ENCODE assay signal across 1 cellular context in the genomic region with DNA sequence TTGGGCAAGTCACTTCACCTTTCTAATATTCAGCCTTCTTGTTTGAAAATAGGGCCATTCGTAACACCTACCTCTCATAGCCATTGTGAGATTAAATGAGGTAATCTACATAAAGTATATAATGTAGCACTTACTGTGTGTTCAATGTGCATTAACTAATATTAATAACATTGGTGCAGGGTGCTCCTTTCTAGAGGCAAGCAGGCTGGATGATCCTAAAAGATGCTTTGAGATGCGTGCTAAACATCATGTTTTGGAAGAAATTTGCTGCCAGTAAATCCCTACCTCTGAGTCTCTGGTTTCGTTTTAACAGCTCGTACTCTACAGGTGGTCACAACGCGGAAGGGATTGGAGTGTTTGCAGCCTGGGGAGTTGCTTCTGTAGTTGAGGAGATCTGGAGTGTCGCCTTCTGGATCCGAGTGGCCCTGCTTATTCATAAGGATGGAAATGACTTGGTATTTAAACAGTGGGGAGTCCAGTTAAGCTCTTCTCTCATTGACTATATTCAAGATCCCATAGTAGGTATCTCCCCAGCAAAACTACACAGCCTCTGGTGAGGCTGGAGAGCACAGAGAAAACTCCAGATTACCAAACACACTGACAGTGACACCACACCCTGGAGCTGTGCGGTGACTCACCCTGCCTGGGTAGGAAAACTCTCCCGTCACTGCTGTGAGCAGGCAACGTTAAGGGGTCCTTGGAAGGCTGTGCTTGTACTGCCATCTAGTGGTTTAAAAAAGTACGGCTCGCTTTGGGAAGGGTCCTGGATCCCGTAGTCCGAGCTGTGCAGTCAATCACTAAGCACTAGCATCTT.
TF ChIP-seq lines count a peak whose summit lies in the region.

No MANE protein-coding gene starts in this region.

TF ChIP-seq in HepG2, 621 proteins besides CTCF, POLR2A, EP300 and RAD21 (continued from another document and continues in another):
- TF ChIP-seq, protein P1, sequence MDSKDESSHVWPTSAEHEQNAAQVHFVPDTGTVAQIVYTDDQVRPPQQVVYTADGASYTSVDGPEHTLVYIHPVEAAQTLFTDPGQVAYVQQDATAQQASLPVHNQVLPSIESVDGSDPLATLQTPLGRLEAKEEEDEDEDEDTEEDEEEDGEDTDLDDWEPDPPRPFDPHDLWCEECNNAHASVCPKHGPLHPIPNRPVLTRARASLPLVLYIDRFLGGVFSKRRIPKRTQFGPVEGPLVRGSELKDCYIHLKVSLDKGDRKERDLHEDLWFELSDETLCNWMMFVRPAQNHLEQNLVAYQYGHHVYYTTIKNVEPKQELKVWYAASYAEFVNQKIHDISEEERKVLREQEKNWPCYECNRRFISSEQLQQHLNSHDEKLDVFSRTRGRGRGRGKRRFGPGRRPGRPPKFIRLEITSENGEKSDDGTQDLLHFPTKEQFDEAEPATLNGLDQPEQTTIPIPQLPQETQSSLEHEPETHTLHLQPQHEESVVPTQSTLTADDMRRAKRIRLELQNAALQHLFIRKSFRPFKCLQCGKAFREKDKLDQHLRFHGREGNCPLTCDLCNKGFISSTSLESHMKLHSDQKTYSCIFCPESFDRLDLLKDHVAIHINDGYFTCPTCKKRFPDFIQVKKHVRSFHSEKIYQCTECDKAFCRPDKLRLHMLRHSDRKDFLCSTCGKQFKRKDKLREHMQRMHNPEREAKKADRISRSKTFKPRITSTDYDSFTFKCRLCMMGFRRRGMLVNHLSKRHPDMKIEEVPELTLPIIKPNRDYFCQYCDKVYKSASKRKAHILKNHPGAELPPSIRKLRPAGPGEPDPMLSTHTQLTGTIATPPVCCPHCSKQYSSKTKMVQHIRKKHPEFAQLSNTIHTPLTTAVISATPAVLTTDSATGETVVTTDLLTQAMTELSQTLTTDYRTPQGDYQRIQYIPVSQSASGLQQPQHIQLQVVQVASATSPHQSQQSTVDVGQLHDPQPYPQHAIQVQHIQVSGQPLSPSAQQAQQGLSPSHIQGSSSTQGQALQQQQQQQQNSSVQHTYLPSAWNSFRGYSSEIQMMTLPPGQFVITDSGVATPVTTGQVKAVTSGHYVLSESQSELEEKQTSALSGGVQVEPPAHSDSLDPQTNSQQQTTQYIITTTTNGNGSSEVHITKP (CRISPR knock-in tag; IDR thresholded peaks at IDR 0.05; ENCODE audit: low read depth), result 0 out of 2 replicates have a peak, but pooled peaks have one; percentile 37
- TF ChIP-seq HOXA3 (CRISPR knock-in tag; IDR thresholded peaks at IDR 0.05), result peak; percentile 16; the same call in 1 of the 2 replicates
- TF ChIP-seq, protein P2, sequence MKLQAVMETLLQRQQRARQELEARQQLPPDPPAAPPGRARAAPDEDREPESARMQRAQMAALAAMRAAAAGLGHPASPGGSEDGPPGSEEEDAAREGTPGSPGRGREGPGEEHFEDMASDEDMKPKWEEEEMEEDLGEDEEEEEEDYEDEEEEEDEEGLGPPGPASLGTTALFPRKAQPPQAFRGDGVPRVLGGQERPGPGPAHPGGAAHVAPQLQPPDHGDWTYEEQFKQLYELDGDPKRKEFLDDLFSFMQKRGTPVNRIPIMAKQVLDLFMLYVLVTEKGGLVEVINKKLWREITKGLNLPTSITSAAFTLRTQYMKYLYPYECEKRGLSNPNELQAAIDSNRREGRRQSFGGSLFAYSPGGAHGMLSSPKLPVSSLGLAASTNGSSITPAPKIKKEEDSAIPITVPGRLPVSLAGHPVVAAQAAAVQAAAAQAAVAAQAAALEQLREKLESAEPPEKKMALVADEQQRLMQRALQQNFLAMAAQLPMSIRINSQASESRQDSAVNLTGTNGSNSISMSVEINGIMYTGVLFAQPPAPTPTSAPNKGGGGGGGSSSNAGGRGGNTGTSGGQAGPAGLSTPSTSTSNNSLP (IDR thresholded peaks at IDR 0.05; ENCODE audit: low read depth, low read length), result no peak
- no peak for TF ChIP-seq TCF12 (IDR thresholded peaks at IDR 0.05)
- TF ChIP-seq TCF12 (CRISPR knock-in tag; IDR thresholded peaks at IDR 0.05), result no peak
- TF ChIP-seq, protein P3, sequence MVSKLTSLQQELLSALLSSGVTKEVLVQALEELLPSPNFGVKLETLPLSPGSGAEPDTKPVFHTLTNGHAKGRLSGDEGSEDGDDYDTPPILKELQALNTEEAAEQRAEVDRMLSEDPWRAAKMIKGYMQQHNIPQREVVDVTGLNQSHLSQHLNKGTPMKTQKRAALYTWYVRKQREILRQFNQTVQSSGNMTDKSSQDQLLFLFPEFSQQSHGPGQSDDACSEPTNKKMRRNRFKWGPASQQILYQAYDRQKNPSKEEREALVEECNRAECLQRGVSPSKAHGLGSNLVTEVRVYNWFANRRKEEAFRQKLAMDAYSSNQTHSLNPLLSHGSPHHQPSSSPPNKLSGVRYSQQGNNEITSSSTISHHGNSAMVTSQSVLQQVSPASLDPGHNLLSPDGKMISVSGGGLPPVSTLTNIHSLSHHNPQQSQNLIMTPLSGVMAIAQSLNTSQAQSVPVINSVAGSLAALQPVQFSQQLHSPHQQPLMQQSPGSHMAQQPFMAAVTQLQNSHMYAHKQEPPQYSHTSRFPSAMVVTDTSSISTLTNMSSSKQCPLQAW (CRISPR knock-in tag; IDR thresholded peaks at IDR 0.05), result no peak
- TF ChIP-seq GATAD2A (CRISPR knock-in tag; IDR thresholded peaks at IDR 0.05), result peak; percentile 16; the same call in 1 of the 2 replicates
- no peak for TF ChIP-seq RARA (CRISPR knock-in tag; IDR thresholded peaks at IDR 0.05)
- no peak for TF ChIP-seq ZNF253 (CRISPR knock-in tag; IDR thresholded peaks at IDR 0.05; ENCODE audit: borderline replicate concordance)
- no peak for TF ChIP-seq DMAP1 (CRISPR knock-in tag; IDR thresholded peaks at IDR 0.05)
- no peak for TF ChIP-seq GLI4 (CRISPR knock-in tag; IDR thresholded peaks at IDR 0.05; ENCODE audit: borderline replicate concordance)
- no peak for TF ChIP-seq TOPORS (CRISPR knock-in tag; IDR thresholded peaks at IDR 0.05)
- peak; percentile 75 for TF ChIP-seq ZNF7 (CRISPR knock-in tag; IDR thresholded peaks at IDR 0.05)
- TF ChIP-seq ZSCAN30 (CRISPR knock-in tag; IDR thresholded peaks at IDR 0.05), result no peak
- TF ChIP-seq, protein P4, sequence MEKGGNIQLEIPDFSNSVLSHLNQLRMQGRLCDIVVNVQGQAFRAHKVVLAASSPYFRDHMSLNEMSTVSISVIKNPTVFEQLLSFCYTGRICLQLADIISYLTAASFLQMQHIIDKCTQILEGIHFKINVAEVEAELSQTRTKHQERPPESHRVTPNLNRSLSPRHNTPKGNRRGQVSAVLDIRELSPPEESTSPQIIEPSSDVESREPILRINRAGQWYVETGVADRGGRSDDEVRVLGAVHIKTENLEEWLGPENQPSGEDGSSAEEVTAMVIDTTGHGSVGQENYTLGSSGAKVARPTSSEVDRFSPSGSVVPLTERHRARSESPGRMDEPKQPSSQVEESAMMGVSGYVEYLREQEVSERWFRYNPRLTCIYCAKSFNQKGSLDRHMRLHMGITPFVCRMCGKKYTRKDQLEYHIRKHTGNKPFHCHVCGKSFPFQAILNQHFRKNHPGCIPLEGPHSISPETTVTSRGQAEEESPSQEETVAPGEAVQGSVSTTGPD (CRISPR knock-in tag; IDR thresholded peaks at IDR 0.05), result no peak
- no peak for TF ChIP-seq RFX3 (CRISPR knock-in tag; IDR thresholded peaks at IDR 0.05)
- no peak for TF ChIP-seq TSC22D2 (CRISPR knock-in tag; IDR thresholded peaks at IDR 0.05; ENCODE audit: borderline replicate concordance)
- TF ChIP-seq ZNF234 (CRISPR knock-in tag; conservative IDR thresholded peaks at IDR 0.05), result no peak
- no peak for TF ChIP-seq ZNF660 (CRISPR knock-in tag; IDR thresholded peaks at IDR 0.05; ENCODE audit: borderline replicate concordance, low read depth)
- TF ChIP-seq JUND (CRISPR knock-in tag; IDR thresholded peaks at IDR 0.05), result peak; percentile 81
- TF ChIP-seq ZBTB3 (CRISPR knock-in tag; IDR thresholded peaks at IDR 0.05; ENCODE audit: borderline replicate concordance, low read depth), result no peak
- no peak for TF ChIP-seq ETV5 (CRISPR knock-in tag; IDR thresholded peaks at IDR 0.05; ENCODE audit: borderline replicate concordance)
- no peak for TF ChIP-seq KDM1A (CRISPR knock-in tag; IDR thresholded peaks at IDR 0.05)
- 0 out of 2 replicates have a peak, but pooled peaks have one; percentile 33 for TF ChIP-seq FOXA3 (CRISPR knock-in tag; IDR thresholded peaks at IDR 0.05)
- no peak for TF ChIP-seq KLF11 (CRISPR knock-in tag; IDR thresholded peaks at IDR 0.05)
- no peak for TF ChIP-seq CENPT (CRISPR knock-in tag; IDR thresholded peaks at IDR 0.05; ENCODE audit: low read depth)
- no peak for TF ChIP-seq ARID2 (CRISPR knock-in tag; IDR thresholded peaks at IDR 0.05; ENCODE audit: borderline replicate concordance)
- TF ChIP-seq KDM2A (CRISPR knock-in tag; IDR thresholded peaks at IDR 0.05; ENCODE audit: borderline replicate concordance, low read depth), result peak; percentile 41; the same call in 1 of the 2 replicates
- no peak for TF ChIP-seq RELA (CRISPR knock-in tag; IDR thresholded peaks at IDR 0.05)
- TF ChIP-seq, protein P5, sequence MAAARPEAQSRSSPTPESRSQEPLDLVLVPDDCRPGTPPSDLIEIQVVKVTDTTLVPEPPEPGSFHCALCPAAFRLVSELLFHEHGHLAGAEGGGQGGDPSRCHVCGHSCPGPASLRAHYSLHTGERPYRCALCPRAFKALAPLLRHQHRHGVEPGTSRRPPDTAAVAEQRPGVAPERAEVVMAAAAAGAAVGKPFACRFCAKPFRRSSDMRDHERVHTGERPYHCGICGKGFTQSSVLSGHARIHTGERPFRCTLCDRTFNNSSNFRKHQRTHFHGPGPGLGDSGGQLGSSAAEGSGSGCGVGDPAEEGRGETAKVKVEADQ (CRISPR knock-in tag; IDR thresholded peaks at IDR 0.05; ENCODE audit: borderline replicate concordance), result no peak
- TF ChIP-seq, protein P6, sequence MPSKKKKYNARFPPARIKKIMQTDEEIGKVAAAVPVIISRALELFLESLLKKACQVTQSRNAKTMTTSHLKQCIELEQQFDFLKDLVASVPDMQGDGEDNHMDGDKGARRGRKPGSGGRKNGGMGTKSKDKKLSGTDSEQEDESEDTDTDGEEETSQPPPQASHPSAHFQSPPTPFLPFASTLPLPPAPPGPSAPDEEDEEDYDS (CRISPR knock-in tag; IDR thresholded peaks at IDR 0.05), result no peak
- no peak for TF ChIP-seq FOXO1 (CRISPR knock-in tag; IDR thresholded peaks at IDR 0.05)
- no peak for TF ChIP-seq ZNF737 (CRISPR knock-in tag; IDR thresholded peaks at IDR 0.05; ENCODE audit: borderline replicate concordance)
- peak; percentile 43; the same call in 1 of the 2 replicates for TF ChIP-seq YEATS2 (CRISPR knock-in tag; IDR thresholded peaks at IDR 0.05; ENCODE audit: borderline replicate concordance)
- TF ChIP-seq ZNF335 (CRISPR knock-in tag; IDR thresholded peaks at IDR 0.05), result 0 out of 2 replicates have a peak, but pooled peaks have one; percentile 29
- TF ChIP-seq THYN1 (CRISPR knock-in tag; IDR thresholded peaks at IDR 0.05; ENCODE audit: borderline replicate concordance, low read depth), result no peak
- TF ChIP-seq NR2F2 (IDR thresholded peaks at IDR 0.05; ENCODE audit: borderline replicate concordance, low read depth), result no peak
- 0 out of 2 replicates have a peak, but pooled peaks have one; percentile 29 for TF ChIP-seq IRF2 (CRISPR knock-in tag; IDR thresholded peaks at IDR 0.05)
- TF ChIP-seq MZF1 (CRISPR knock-in tag; IDR thresholded peaks at IDR 0.05; ENCODE audit: borderline replicate concordance), result no peak
- no peak for TF ChIP-seq NFIC (IDR thresholded peaks at IDR 0.05; ENCODE audit: low read length)
- TF ChIP-seq ZFP36 (IDR thresholded peaks at IDR 0.05; ENCODE audit: borderline replicate concordance, low read depth, low read length, partially characterized antibody), result peak; percentile 54
- TF ChIP-seq CCDC6 (CRISPR knock-in tag; IDR thresholded peaks at IDR 0.05), result peak; percentile 56; the same call in 1 of the 2 replicates
- TF ChIP-seq SAP130 (CRISPR knock-in tag; IDR thresholded peaks at IDR 0.05; ENCODE audit: low read depth), result peak; percentile 38; the same call in 1 of the 2 replicates
- no peak for TF ChIP-seq ZNF547 (CRISPR knock-in tag; IDR thresholded peaks at IDR 0.05)
- TF ChIP-seq TGIF2 (CRISPR knock-in tag; IDR thresholded peaks at IDR 0.05), result no peak
- TF ChIP-seq ZNF607 (CRISPR knock-in tag; IDR thresholded peaks at IDR 0.05; ENCODE audit: borderline replicate concordance), result no peak
- TF ChIP-seq XRCC5 (optimal IDR thresholded peaks at IDR 0.05; ENCODE audit: low read length), result peak; percentile 64
- TF ChIP-seq CENPX (CRISPR knock-in tag; IDR thresholded peaks at IDR 0.05), result no peak
- TF ChIP-seq CC2D1A (CRISPR knock-in tag; IDR thresholded peaks at IDR 0.05), result no peak
- no peak for TF ChIP-seq HES4 (CRISPR knock-in tag; IDR thresholded peaks at IDR 0.05; ENCODE audit: borderline replicate concordance)
- TF ChIP-seq HHEX (CRISPR knock-in tag; IDR thresholded peaks at IDR 0.05), result no peak
- TF ChIP-seq HOXA7 (CRISPR knock-in tag; IDR thresholded peaks at IDR 0.05), result no peak
- no peak for TF ChIP-seq BRCA1 (CRISPR knock-in tag; IDR thresholded peaks at IDR 0.05)
- TF ChIP-seq, protein P7, sequence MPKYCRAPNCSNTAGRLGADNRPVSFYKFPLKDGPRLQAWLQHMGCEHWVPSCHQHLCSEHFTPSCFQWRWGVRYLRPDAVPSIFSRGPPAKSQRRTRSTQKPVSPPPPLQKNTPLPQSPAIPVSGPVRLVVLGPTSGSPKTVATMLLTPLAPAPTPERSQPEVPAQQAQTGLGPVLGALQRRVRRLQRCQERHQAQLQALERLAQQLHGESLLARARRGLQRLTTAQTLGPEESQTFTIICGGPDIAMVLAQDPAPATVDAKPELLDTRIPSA (CRISPR knock-in tag; IDR thresholded peaks at IDR 0.05; ENCODE audit: borderline replicate concordance), result no peak
- no peak for TF ChIP-seq NR3C1 (CRISPR knock-in tag; IDR thresholded peaks at IDR 0.05)
- TF ChIP-seq, protein P8, sequence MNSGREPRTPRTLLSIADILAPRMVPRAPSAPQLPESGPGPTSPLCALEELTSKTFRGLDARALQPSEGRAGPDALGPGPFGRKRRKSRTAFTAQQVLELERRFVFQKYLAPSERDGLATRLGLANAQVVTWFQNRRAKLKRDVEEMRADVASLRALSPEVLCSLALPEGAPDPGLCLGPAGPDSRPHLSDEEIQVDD (CRISPR knock-in tag; IDR thresholded peaks at IDR 0.05; ENCODE audit: borderline replicate concordance), result no peak
- TF ChIP-seq ZBTB21 (CRISPR knock-in tag; IDR thresholded peaks at IDR 0.05), result 0 out of 2 replicates have a peak, but pooled peaks have one; percentile 32
